ENCODE assay signal across 1 cellular context in the genomic region with DNA sequence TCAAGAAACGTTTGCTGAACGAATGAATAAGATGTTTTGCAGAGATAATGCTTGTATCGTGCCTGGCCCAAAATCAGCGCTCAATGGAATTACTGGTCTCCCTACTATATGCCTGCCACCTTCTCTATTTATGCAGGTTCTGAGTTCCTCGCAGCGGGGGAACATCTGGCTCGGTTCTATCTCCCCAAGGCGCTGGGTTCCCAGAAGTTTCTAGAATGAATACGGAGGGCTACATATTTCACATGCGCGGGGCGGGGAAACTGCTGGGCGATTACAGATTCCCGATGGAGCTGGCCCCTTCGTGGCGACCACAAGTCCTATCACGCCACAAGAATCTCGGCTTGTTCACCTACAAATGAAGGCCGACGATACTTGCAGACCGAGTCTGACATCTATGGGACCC.
TF ChIP-seq lines count a peak whose summit lies in the region.

No MANE protein-coding gene starts in this region.

TF ChIP-seq in HepG2, 621 proteins besides CTCF, POLR2A, EP300 and RAD21 (continues in another document):
- TF ChIP-seq ZNF513 (CRISPR knock-in tag; conservative IDR thresholded peaks at IDR 0.05) (no peak), MTA3 (CRISPR knock-in tag; IDR thresholded peaks at IDR 0.05) (no peak), NFKB2 (CRISPR knock-in tag; IDR thresholded peaks at IDR 0.05; ENCODE audit: borderline replicate concordance) (no peak), ZNF354B (CRISPR knock-in tag; IDR thresholded peaks at IDR 0.05) (no peak), ZFYVE20 (CRISPR knock-in tag; IDR thresholded peaks at IDR 0.05; ENCODE audit: borderline replicate concordance, low read depth) (no peak), FOXP1 (IDR thresholded peaks at IDR 0.05) (no peak), FOXP1 (CRISPR knock-in tag; IDR thresholded peaks at IDR 0.05) (no peak), ZKSCAN1 (IDR thresholded peaks at IDR 0.05; ENCODE audit: low read length) (no peak), MED13 (CRISPR knock-in tag; IDR thresholded peaks at IDR 0.05) (peak; percentile 32; the same call in 1 of the 2 replicates), ZNF878 (CRISPR knock-in tag; IDR thresholded peaks at IDR 0.05) (peak; percentile 74), CREB1 (IDR thresholded peaks at IDR 0.05) (no peak), CREB1 (CRISPR knock-in tag; IDR thresholded peaks at IDR 0.05) (0 out of 2 replicates have a peak, but pooled peaks have one; percentile 12), ZFP36L1 (CRISPR knock-in tag; IDR thresholded peaks at IDR 0.05) (0 out of 2 replicates have a peak, but pooled peaks have one; percentile 21), KIAA2018 (CRISPR knock-in tag; IDR thresholded peaks at IDR 0.05; ENCODE audit: borderline replicate concordance) (no peak), PCBP2 (optimal IDR thresholded peaks at IDR 0.05; ENCODE audit: low read depth, low read length, poor library complexity, severe bottlenecking) (no peak), SALL1 (CRISPR knock-in tag; IDR thresholded peaks at IDR 0.05) (no peak), ZNF142 (CRISPR knock-in tag; IDR thresholded peaks at IDR 0.05) (peak; percentile 83), ZBTB7B (CRISPR knock-in tag; IDR thresholded peaks at IDR 0.05) (peak; percentile 69; the same call in 1 of the 2 replicates), ZNF841 (CRISPR knock-in tag; IDR thresholded peaks at IDR 0.05; ENCODE audit: borderline replicate concordance) (no peak), SP4 (CRISPR knock-in tag; IDR thresholded peaks at IDR 0.05) (0 out of 2 replicates have a peak, but pooled peaks have one; percentile 6), ZC3H13 (CRISPR knock-in tag; IDR thresholded peaks at IDR 0.05) (0 out of 2 replicates have a peak, but pooled peaks have one; percentile 12), CSRNP1 (CRISPR knock-in tag; IDR thresholded peaks at IDR 0.05) (0 out of 2 replicates have a peak, but pooled peaks have one; percentile 23), ZNF451 (CRISPR knock-in tag; IDR thresholded peaks at IDR 0.05) (0 out of 2 replicates have a peak, but pooled peaks have one; percentile 50), KLF16 (CRISPR knock-in tag; IDR thresholded peaks at IDR 0.05) (no peak), SAP130 (CRISPR knock-in tag; IDR thresholded peaks at IDR 0.05; ENCODE audit: low read depth) (no peak), SP1 (IDR thresholded peaks at IDR 0.05) (no peak), SP1 (CRISPR knock-in tag; IDR thresholded peaks at IDR 0.05) (no peak)
- TF ChIP-seq, protein P1, sequence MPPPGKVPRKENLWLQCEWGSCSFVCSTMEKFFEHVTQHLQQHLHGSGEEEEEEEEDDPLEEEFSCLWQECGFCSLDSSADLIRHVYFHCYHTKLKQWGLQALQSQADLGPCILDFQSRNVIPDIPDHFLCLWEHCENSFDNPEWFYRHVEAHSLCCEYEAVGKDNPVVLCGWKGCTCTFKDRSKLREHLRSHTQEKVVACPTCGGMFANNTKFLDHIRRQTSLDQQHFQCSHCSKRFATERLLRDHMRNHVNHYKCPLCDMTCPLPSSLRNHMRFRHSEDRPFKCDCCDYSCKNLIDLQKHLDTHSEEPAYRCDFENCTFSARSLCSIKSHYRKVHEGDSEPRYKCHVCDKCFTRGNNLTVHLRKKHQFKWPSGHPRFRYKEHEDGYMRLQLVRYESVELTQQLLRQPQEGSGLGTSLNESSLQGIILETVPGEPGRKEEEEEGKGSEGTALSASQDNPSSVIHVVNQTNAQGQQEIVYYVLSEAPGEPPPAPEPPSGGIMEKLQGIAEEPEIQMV (CRISPR knock-in tag; IDR thresholded peaks at IDR 0.05; ENCODE audit: low read depth) = no peak
- TF ChIP-seq, protein P2, sequence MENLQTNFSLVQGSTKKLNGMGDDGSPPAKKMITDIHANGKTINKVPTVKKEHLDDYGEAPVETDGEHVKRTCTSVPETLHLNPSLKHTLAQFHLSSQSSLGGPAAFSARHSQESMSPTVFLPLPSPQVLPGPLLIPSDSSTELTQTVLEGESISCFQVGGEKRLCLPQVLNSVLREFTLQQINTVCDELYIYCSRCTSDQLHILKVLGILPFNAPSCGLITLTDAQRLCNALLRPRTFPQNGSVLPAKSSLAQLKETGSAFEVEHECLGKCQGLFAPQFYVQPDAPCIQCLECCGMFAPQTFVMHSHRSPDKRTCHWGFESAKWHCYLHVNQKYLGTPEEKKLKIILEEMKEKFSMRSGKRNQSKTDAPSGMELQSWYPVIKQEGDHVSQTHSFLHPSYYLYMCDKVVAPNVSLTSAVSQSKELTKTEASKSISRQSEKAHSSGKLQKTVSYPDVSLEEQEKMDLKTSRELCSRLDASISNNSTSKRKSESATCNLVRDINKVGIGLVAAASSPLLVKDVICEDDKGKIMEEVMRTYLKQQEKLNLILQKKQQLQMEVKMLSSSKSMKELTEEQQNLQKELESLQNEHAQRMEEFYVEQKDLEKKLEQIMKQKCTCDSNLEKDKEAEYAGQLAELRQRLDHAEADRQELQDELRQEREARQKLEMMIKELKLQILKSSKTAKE (CRISPR knock-in tag; IDR thresholded peaks at IDR 0.05; ENCODE audit: borderline replicate concordance) = no peak
- TF ChIP-seq, protein P3, sequence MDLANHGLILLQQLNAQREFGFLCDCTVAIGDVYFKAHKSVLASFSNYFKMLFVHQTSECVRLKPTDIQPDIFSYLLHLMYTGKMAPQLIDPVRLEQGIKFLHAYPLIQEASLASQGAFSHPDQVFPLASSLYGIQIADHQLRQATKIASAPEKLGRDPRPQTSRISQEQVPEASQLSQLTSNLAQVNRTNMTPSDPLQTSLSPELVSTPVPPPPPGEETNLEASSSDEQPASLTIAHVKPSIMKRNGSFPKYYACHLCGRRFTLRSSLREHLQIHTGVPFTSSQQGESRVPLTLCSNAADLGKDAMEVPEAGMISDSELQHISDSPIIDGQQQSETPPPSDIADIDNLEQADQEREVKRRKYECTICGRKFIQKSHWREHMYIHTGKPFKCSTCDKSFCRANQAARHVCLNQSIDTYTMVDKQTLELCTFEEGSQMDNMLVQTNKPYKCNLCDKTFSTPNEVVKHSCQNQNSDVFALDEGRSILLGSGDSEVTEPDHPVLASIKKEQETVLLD (CRISPR knock-in tag; IDR thresholded peaks at IDR 0.05; ENCODE audit: low read depth) = 0 out of 2 replicates have a peak, but pooled peaks have one; percentile 3
